ENCODE assay signal across 8 cellular contexts in genomic region chr11:74592441-74593362, GRCh38.
DNase-seq lines count a peak whose midpoint lies in the region; ATAC-seq and FAIRE-seq lines count a peak whose summit lies in the region.

TSS of gene POLD3 (plus strand) at chr11:74592582. CDS start at chr11:74592659, 77 bp downstream.

- no peaks in the 10 kb centered on the region for H3K9me3 Mint-ChIP-seq in effector memory CD8-positive, alpha-beta T cell

- H3K27me3 Mint-ChIP-seq in effector memory CD8-positive, alpha-beta T cell, result no peaks in the 10 kb centered on the region

- peak; percentile 90 for FAIRE-seq in HTR-8/SVneo (lab: Jason Lieb, UNC)

- DNase-seq in COLO668 (lab: John Stamatoyannopoulos, UW; ENCODE audit: unreplicated experiment) (peak; percentile 93), HTR-8/SVneo (ENCODE audit: insufficient read length, low spot score) (peak; percentile 96), NOMO-1 treated with DMSO at 0.1 percent for 48 hours (lab: John Stamatoyannopoulos, UW; ENCODE audit: unreplicated experiment) (peak; percentile 85), medulla oblongata (ENCODE audit: extremely low spot score) (peak; percentile 95)
- DNase-seq in activated CD8-positive, alpha-beta memory T cell treated with anti-CD3 and anti-CD28 coated beads for 4 hours (ENCODE audit: low read depth in 2 of 2), result peak; percentile 87 to 88
- DNase-seq in effector memory CD8-positive, alpha-beta T cell, result peak; percentile 89 to 90 (median 90)
- DNase-seq in stimulated activated CD8-positive, alpha-beta memory T cell treated with anti-CD3 and anti-CD28 coated beads, Interleukin-12 subunit alpha, Interleukin-12 subunit beta, amount 100 ng/mL, for 1 hour (ENCODE audit: low read depth), result peak; percentile 91

- H3K27ac Mint-ChIP-seq in effector memory CD8-positive, alpha-beta T cell, result peak within 1 kb of the TSS; percentile 89 to 94

- peaks cover 14 to 19% of the 10 kb centered on the region in 2 donors for H3K4me1 Mint-ChIP-seq in effector memory CD8-positive, alpha-beta T cell (ENCODE audit: low read depth in 2 of 2)

- peaks cover 14% of the 10 kb centered on the region for H3K36me3 Mint-ChIP-seq in effector memory CD8-positive, alpha-beta T cell (ENCODE audit: insufficient read depth)

- peak within 1 kb of the TSS; percentile 92 to 93 for H3K4me3 Mint-ChIP-seq in effector memory CD8-positive, alpha-beta T cell

- ATAC-seq in GM21381 (IDR thresholded peaks at IDR 0.05; ENCODE audit: unreplicated experiment), result peak; percentile 97
- ATAC-seq in effector memory CD8-positive, alpha-beta T cell (replicated peaks), result peak; percentile 97

Comparison
In these comparisons a context has a peak if more than half of its experiments do, and no peak if none do; other contexts are left out.
1. Peak in every context shown above with its lines: DNase-seq and ATAC-seq.